10 cellular contexts compared by ENCODE assay signal in genomic region chr1:201721131-201722049, GRCh38.
DNase-seq lines count a peak whose midpoint lies in the region; ATAC-seq, FAIRE-seq and TF ChIP-seq lines count a peak whose summit lies in the region.
"Had no signal": no experiment of that assay in that cellular context is flagged by ENCODE, and none has a peak within 500 bp of the region (broad histone marks: within the 10 kb centered on the region; RNA-seq: fewer than 3 reads in every experiment).

No MANE protein-coding gene starts in this region.

- no peak overlapping the region for H3K18ac ChIP-seq in H1 (ENCODE audit: extremely low read depth, low read length)

- H2BK12ac ChIP-seq in H1 (ENCODE audit: low read depth, low read length): no peak overlapping the region

- ATAC-seq in A549 (peak in 1 of 2 experiments; percentile 23; a peak in 1 of 6 replicates), HG02610 (IDR thresholded peaks at IDR 0.05; ENCODE audit: unreplicated experiment) (no peak)

- no peak for TF ChIP-seq EP300 in A549 (IDR thresholded peaks at IDR 0.05)
- TF ChIP-seq EP300 in H1 (IDR thresholded peaks at IDR 0.05; ENCODE audit: borderline replicate concordance in 1 of 2, low read depth in 2 of 2, low read length in 2 of 2): no peak

- H2AK5ac ChIP-seq in H1 (ENCODE audit: low read depth, low read length): no peak overlapping the region

- CTCF ChIA-PET in A549 (lab: Yijun Ruan, JAX) (interaction anchor here (0.8 to 29.6 kb wide), 8 partner anchors 12 to 191 kb away, joined by 3 to 903 read pairs (median 5); no protein-coding TSS in a partner anchor), H1 (lab: Charles Lee; ENCODE audit: partially characterized antibody) (interaction anchor here (0.6 to 28.1 kb wide), 15 partner anchors 10 to 366 kb away, joined by 3 to 823 read pairs (median 3); no protein-coding TSS in a partner anchor)

- H4K91ac ChIP-seq in H1 (replicated peaks; ENCODE audit: insufficient read length, low read length): no peak overlapping the region

- peak overlapping the region; percentile 9; the same call in 2 of the 3 replicates for H3K4me2 ChIP-seq in A549
- H3K4me2 ChIP-seq in H1 (ENCODE audit: insufficient read depth in 1 of 2, low read depth in 2 of 2, low read length in 2 of 2): no peak overlapping the region

- H3K4me3 ChIP-seq in A549 (no peak overlapping the region), H1 (ENCODE audit: extremely low read depth in 1 of 4, insufficient read depth in 2 of 4, low read depth in 3 of 4, low read length in 4 of 4) (no peak overlapping the region)

- DNase-seq in A549 (ENCODE audit: low read depth in 1 of 2, low spot score in 1 of 2) (no peak), M059J (ENCODE audit: low read depth) (peak; percentile 85), H1 (ENCODE audit: low read depth in 1 of 2, low spot score in 2 of 2) (no peak), nephron progenitor cell (no peak), NCI-H2029 treated with DMSO at 0.1 percent for 48 hours (lab: John Stamatoyannopoulos, UW) (no peak), NOMO-1 (lab: John Stamatoyannopoulos, UW; ENCODE audit: unreplicated experiment in 2 of 2) (no peak), SKM-1 (lab: John Stamatoyannopoulos, UW; ENCODE audit: unreplicated experiment) (no peak)
- DNase-seq: NCI-H510A treated with DMSO at 0.1 percent for 48 hours had no signal

- no peaks in the 10 kb centered on the region for H3K36me3 ChIP-seq in H1 (ENCODE audit: control insufficient read depth in 2 of 4, insufficient read depth in 4 of 4, low read length in 3 of 4)

- H2BK15ac ChIP-seq in H1 (ENCODE audit: low read length): no peak overlapping the region

- no peak overlapping the region for H4K8ac ChIP-seq in H1 (ENCODE audit: extremely low read depth, insufficient read depth, low read length)

- H3K27me3 ChIP-seq in H1 (replicated peaks in 1 of 4; ENCODE audit: control insufficient read depth in 3 of 4, extremely low read depth in 1 of 4, insufficient read depth in 3 of 4, low read length in 3 of 4): no peaks in the 10 kb centered on the region

- H3K4me1 ChIP-seq in A549: peaks cover 14% of the 10 kb centered on the region
- H3K4me1 ChIP-seq in H1 (replicated peaks in 1 of 4; ENCODE audit: control insufficient read depth in 3 of 4, insufficient read depth in 4 of 4, low read length in 3 of 4): peaks cover 0 to 12% (median 6%) of the 10 kb centered on the region in 4 experiments; a peak in 6 of 7 replicates

- no peak overlapping the region for H3K23ac ChIP-seq in H1 (ENCODE audit: insufficient read length)

- 68% methylated on average over 12 of the region's 12 CpGs for WGBS in A549 (ENCODE audit: missing lambda C conversion rate)
- 82% methylated on average over 12 of the region's 12 CpGs; no CpG with 5 or more reads in 1 of the 2 experiments for WGBS in H1 (ENCODE audit: extremely low coverage in 1 of 2, insufficient coverage in 1 of 2, insufficient read length in 1 of 2, insufficient replicate concordance in 2 of 2, low coverage in 1 of 2, low lambda C conversion rate in 2 of 2, missing lambda C conversion rate in 1 of 2), 2 experiments

- H2BK120ac ChIP-seq in H1 (replicated peaks; ENCODE audit: low read depth, low read length): no peak overlapping the region

- no peak overlapping the region for H2AFZ ChIP-seq in H1 (ENCODE audit: low read length)

- peak overlapping the region; percentile 35 for H3K4me3 Mint-ChIP-seq in nephron progenitor cell
- H3K4me3 Mint-ChIP-seq: CD14-positive monocyte had no signal

- peaks cover 20% of the 10 kb centered on the region for H3K27me3 Mint-ChIP-seq in nephron progenitor cell (ENCODE audit: low read depth, poor library complexity)

- TF ChIP-seq CTCF in A549 (IDR thresholded peaks at IDR 0.05) (no peak), H1 (IDR thresholded peaks at IDR 0.05; ENCODE audit: control extremely low read depth in 1 of 3, insufficient read depth in 1 of 3, low read depth in 1 of 3, low read length in 3 of 3) (no peak), nephron progenitor cell (IDR thresholded peaks at IDR 0.05) (no peak)

- TF ChIP-seq RAD21 in A549 (conservative IDR thresholded peaks at IDR 0.05 in 1 of 2, IDR thresholded peaks at IDR 0.05 in 1 of 2): no peak
- TF ChIP-seq RAD21 in H1 (IDR thresholded peaks at IDR 0.05 in 1 of 2, conservative IDR thresholded peaks at IDR 0.05 in 1 of 2; ENCODE audit: low read depth in 2 of 2, low read length in 2 of 2): no peak

- H3K9ac ChIP-seq in H1 (replicated peaks in 1 of 4; ENCODE audit: extremely low read depth in 1 of 4, low read depth in 3 of 4, low read length in 3 of 4): no peak overlapping the region

- H2BK5ac ChIP-seq in H1 (ENCODE audit: low read depth, low read length): no peak overlapping the region

- H3K79me2 ChIP-seq in H1 (ENCODE audit: control insufficient read depth in 1 of 2, insufficient read depth in 2 of 2, low read length in 2 of 2): no peaks in the 10 kb centered on the region

- H4K5ac ChIP-seq in H1 (ENCODE audit: insufficient read length, low read depth, low read length): no peak overlapping the region

- H2BK20ac ChIP-seq in H1 (ENCODE audit: low read length): no peak overlapping the region

- peaks cover 7% of the 10 kb centered on the region for H3K36me3 Mint-ChIP-seq in nephron progenitor cell (ENCODE audit: low read depth)

- peak overlapping the region; percentile 93 for H3K27ac Mint-ChIP-seq in nephron progenitor cell
- H3K27ac Mint-ChIP-seq: CD14-positive monocyte had no signal

- FAIRE-seq in A549 (lab: Jason Lieb, UNC) (no peak), H1 (lab: Jason Lieb, UNC) (no peak)

- POLR2A ChIA-PET in A549 (lab: Yijun Ruan, JAX) (no interaction called here), H1 (lab: Charles Lee; ENCODE audit: partially characterized antibody) (interaction anchor here (1.5 to 2.4 kb wide), 2 partner anchors 16 to 19 kb away, joined by 3 to 10 read pairs; no protein-coding TSS in a partner anchor)

- H3K9me3 ChIP-seq in A549: no peaks in the 10 kb centered on the region
- H3K9me3 ChIP-seq in H1 (ENCODE audit: insufficient read depth in 2 of 2, low read depth in 1 of 2, low read length in 1 of 2): no peaks in the 10 kb centered on the region

- H4K20me1 ChIP-seq in H1 (replicated peaks in 1 of 2; ENCODE audit: control insufficient read depth in 1 of 2, insufficient read depth in 2 of 2, low read length in 2 of 2): no peaks in the 10 kb centered on the region

- H3K14ac ChIP-seq in H1 (ENCODE audit: insufficient read length): no peak overlapping the region

- TF ChIP-seq POLR2A in A549 (IDR thresholded peaks at IDR 0.05; ENCODE audit: low read length) (no peak), H1 (IDR thresholded peaks at IDR 0.05; ENCODE audit: control extremely low read depth in 1 of 2, low read depth in 2 of 2, low read length in 2 of 2) (no peak)

- peak overlapping the region in 1 of 2 experiments; percentile 55; a peak in 3 of 6 replicates for H3K27ac ChIP-seq in A549
- no peak overlapping the region for H3K27ac ChIP-seq in H1 (ENCODE audit: low read depth, low read length)

- H3K79me1 ChIP-seq in H1 (ENCODE audit: low read depth, low read length): no peaks in the 10 kb centered on the region

- no peak overlapping the region for H3K56ac ChIP-seq in H1 (replicated peaks; ENCODE audit: insufficient read length, low read depth, low read length)

- no peaks in the 10 kb centered on the region for H3K23me2 ChIP-seq in H1 (ENCODE audit: low read depth, low read length)

- peaks cover 70% of the 10 kb centered on the region for H3K4me1 Mint-ChIP-seq in nephron progenitor cell

- H3K4ac ChIP-seq in H1 (replicated peaks; ENCODE audit: insufficient read length, low read depth, low read length): no peak overlapping the region

- H3K9me3 Mint-ChIP-seq in nephron progenitor cell: no peaks in the 10 kb centered on the region
- H3K9me3 Mint-ChIP-seq: CD14-positive monocyte had no signal

TF ChIP-seq in A549, 52 proteins besides CTCF, POLR2A, EP300 and RAD21 (continues in another document):
- no peak for TF ChIP-seq ZC3H11A (IDR thresholded peaks at IDR 0.05)
- TF ChIP-seq EHF (CRISPR knock-in tag; IDR thresholded peaks at IDR 0.05): no peak
- TF ChIP-seq, protein P1, sequence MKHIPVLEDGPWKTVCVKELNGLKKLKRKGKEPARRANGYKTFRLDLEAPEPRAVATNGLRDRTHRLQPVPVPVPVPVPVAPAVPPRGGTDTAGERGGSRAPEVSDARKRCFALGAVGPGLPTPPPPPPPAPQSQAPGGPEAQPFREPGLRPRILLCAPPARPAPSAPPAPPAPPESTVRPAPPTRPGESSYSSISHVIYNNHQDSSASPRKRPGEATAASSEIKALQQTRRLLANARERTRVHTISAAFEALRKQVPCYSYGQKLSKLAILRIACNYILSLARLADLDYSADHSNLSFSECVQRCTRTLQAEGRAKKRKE (CRISPR knock-in tag; IDR thresholded peaks at IDR 0.05; ENCODE audit: low read depth): no peak
- TF ChIP-seq FOSB (CRISPR knock-in tag; IDR thresholded peaks at IDR 0.05): no peak
- no peak for TF ChIP-seq CBX8 (IDR thresholded peaks at IDR 0.05)
- no peak for TF ChIP-seq RFX5 (IDR thresholded peaks at IDR 0.05)
- TF ChIP-seq HEYL (CRISPR knock-in tag; IDR thresholded peaks at IDR 0.05): no peak
- no peak for TF ChIP-seq ESRRA (IDR thresholded peaks at IDR 0.05; ENCODE audit: borderline replicate concordance, low read length)

TF ChIP-seq in H1, 55 proteins besides CTCF, POLR2A, EP300 and RAD21:
- TF ChIP-seq BACH1 (IDR thresholded peaks at IDR 0.05; ENCODE audit: low read length) (peak; percentile 45; the same call in 1 of the 2 replicates), HDAC6 (IDR thresholded peaks at IDR 0.05; ENCODE audit: low read depth, low read length) (no peak), ZNF274 (IDR thresholded peaks at IDR 0.05; ENCODE audit: borderline replicate concordance, extremely low read depth, low read length) (no peak), JUND (IDR thresholded peaks at IDR 0.05; ENCODE audit: low read length) (no peak)
